Comparison of ENCODE assay signal across 11 cellular contexts in genomic region chr19:10727599-10728250, GRCh38. TPM values are rescaled to one million over a fixed set of nuclear protein-coding genes. Genes with fewer than 3 reads are reported as not detected.
DNase-seq lines count a peak whose midpoint lies in the region; ATAC-seq, FAIRE-seq and TF ChIP-seq lines count a peak whose summit lies in the region.
"Had no signal": no experiment of that assay in that cellular context is flagged by ENCODE, and none has a peak within 500 bp of the region (broad histone marks: within the 10 kb centered on the region; RNA-seq: fewer than 3 reads in every experiment).

No MANE protein-coding gene starts in this region.

- H3K27ac ChIP-seq in right atrium auricular region (peak overlapping the region; percentile 77 to 83), kidney (ENCODE audit: low read depth in 2 of 2, low read length in 2 of 2) (peak overlapping the region; percentile 37 to 46), upper lobe of left lung (peak overlapping the region; percentile 8 to 98 (median 42))

- H3K9ac ChIP-seq in kidney (ENCODE audit: low read length in 2 of 2): no peak overlapping the region

- no peak for FAIRE-seq in kidney (lab: Jason Lieb, UNC)

- DNase-seq in right atrium auricular region (ENCODE audit: low spot score) (no peak), left ventricle myocardium superior (no peak), kidney (no peak), upper lobe of left lung (no peak), NCI-H2029 (lab: John Stamatoyannopoulos, UW) (no peak), NCI-H510A treated with DMSO at 0.1 percent for 48 hours (lab: John Stamatoyannopoulos, UW) (no peak), NCI-H524 treated with DMSO at 0.1 percent for 48 hours (lab: John Stamatoyannopoulos, UW) (no peak)
- DNase-seq in activated CD4-positive, alpha-beta memory T cell treated with anti-CD3 and anti-CD28 coated beads for 36 hours: no peak
- DNase-seq: activated CD8-positive, alpha-beta memory T cell treated with anti-CD3 and anti-CD28 coated beads, Interleukin-2, amount 10 ng/mL, durations not matched to agents 7 days and 5 days; MV-4-11 had no signal

- no peak for ATAC-seq in left ventricle myocardium superior
- ATAC-seq in upper lobe of left lung (ENCODE audit: low FRiP score in 2 of 2): no peak
- ATAC-seq: activated CD8-positive, alpha-beta memory T cell treated with anti-CD3 and anti-CD28 coated beads, Interleukin-2, amount 10 ng/mL, durations not matched to agents 7 days and 5 days had no signal

- H3K36me3 ChIP-seq in right atrium auricular region (no peaks in the 10 kb centered on the region), kidney (ENCODE audit: control insufficient read depth in 1 of 2, insufficient read depth in 2 of 2, low read length in 2 of 2) (no peaks in the 10 kb centered on the region), upper lobe of left lung (peaks cover 0 to 23% (median 0%) of the 10 kb centered on the region in 4 donors)

- H3K4me3 Mint-ChIP-seq in activated CD4-positive, alpha-beta memory T cell treated with anti-CD3 and anti-CD28 coated beads for 36 hours: no peak overlapping the region
- H3K4me3 Mint-ChIP-seq: activated CD8-positive, alpha-beta memory T cell treated with anti-CD3 and anti-CD28 coated beads, Interleukin-2, amount 10 ng/mL, durations not matched to agents 7 days and 5 days had no signal

- no peak for TF ChIP-seq POLR2A in upper lobe of left lung (IDR thresholded peaks at IDR 0.05)

- H3K27me3 Mint-ChIP-seq in activated CD4-positive, alpha-beta memory T cell treated with anti-CD3 and anti-CD28 coated beads for 36 hours: no peaks in the 10 kb centered on the region
- H3K27me3 Mint-ChIP-seq: activated CD8-positive, alpha-beta memory T cell treated with anti-CD3 and anti-CD28 coated beads, Interleukin-2, amount 10 ng/mL, durations not matched to agents 7 days and 5 days had no signal

- H3K4me1 Mint-ChIP-seq in activated CD4-positive, alpha-beta memory T cell treated with anti-CD3 and anti-CD28 coated beads for 36 hours (ENCODE audit: low read depth): peaks cover 50% of the 10 kb centered on the region

- no peak for TF ChIP-seq EP300 in upper lobe of left lung (IDR thresholded peaks at IDR 0.05)

- TF ChIP-seq CTCF in right atrium auricular region (IDR thresholded peaks at IDR 0.05) (no peak), kidney (IDR thresholded peaks at IDR 0.05; ENCODE audit: borderline replicate concordance, extremely low read depth, insufficient read depth) (no peak), upper lobe of left lung (IDR thresholded peaks at IDR 0.05) (no peak)

- H3K36me3 Mint-ChIP-seq in activated CD4-positive, alpha-beta memory T cell treated with anti-CD3 and anti-CD28 coated beads for 36 hours: peaks cover 12% of the 10 kb centered on the region

- peak overlapping the region; percentile 5 for H3K27ac Mint-ChIP-seq in activated CD4-positive, alpha-beta memory T cell treated with anti-CD3 and anti-CD28 coated beads for 36 hours

- 76 to 82% methylated on average over 18 of the region's 18 CpGs for WGBS in upper lobe of left lung, 2 donors

- H3K27me3 ChIP-seq in right atrium auricular region (no peaks in the 10 kb centered on the region), upper lobe of left lung (no peaks in the 10 kb centered on the region)

- peaks cover 0 to 79% of the 10 kb centered on the region in 2 donors for H3K4me1 ChIP-seq in right atrium auricular region
- H3K4me1 ChIP-seq in kidney (ENCODE audit: control insufficient read depth in 1 of 2, insufficient read depth in 1 of 2, low read depth in 1 of 2, low read length in 2 of 2): peaks cover 7 to 37% of the 10 kb centered on the region in 2 donors
- H3K4me1 ChIP-seq in upper lobe of left lung: peaks cover 58 to 98% (median 76%) of the 10 kb centered on the region in 4 donors

- H3K9me3 ChIP-seq in right atrium auricular region (no peaks in the 10 kb centered on the region), kidney (ENCODE audit: control insufficient read depth in 1 of 2, low read length in 2 of 2) (no peaks in the 10 kb centered on the region), upper lobe of left lung (no peaks in the 10 kb centered on the region)

- intact Hi-C loops in left ventricle myocardium superior (cut with micrococcal nuclease) (no loop called here), kidney (cut with DNase I) (no loop called here)
- intact Hi-C loops in activated CD4-positive, alpha-beta memory T cell treated with anti-CD3 and anti-CD28 coated beads for 36 hours (cut with micrococcal nuclease): no loop called here

- H3K9me3 Mint-ChIP-seq in activated CD4-positive, alpha-beta memory T cell treated with anti-CD3 and anti-CD28 coated beads for 36 hours: no peaks in the 10 kb centered on the region

- POLR2A ChIA-PET in activated CD4-positive, alpha-beta memory T cell treated with anti-CD3 and anti-CD28 coated beads for 36 hours (lab: Charles Lee): interaction anchor here (1.5 kb wide), 1 partner anchor 108 kb away, joined by 3 read pairs; no protein-coding TSS in a partner anchor

- CTCF ChIA-PET in activated CD4-positive, alpha-beta memory T cell treated with anti-CD3 and anti-CD28 coated beads for 36 hours (lab: Charles Lee): interaction anchor here (1.2 to 1.7 kb wide), 2 partner anchors 10 to 28 kb away, joined by 3 to 11 read pairs; partner anchors contain the start of gene DNM2

- H3K4me3 ChIP-seq in right atrium auricular region (no peak overlapping the region), kidney (ENCODE audit: low read length in 2 of 2) (peak overlapping the region in 1 of 2 donors; percentile 8), upper lobe of left lung (no peak overlapping the region)
- H3K4me3 ChIP-seq: skin epidermis had no signal

RNA-seq across cellular contexts. Expression of gene DNM2, which starts 9.8 kb away (rescaled TPM):
- total RNA-seq in right atrium auricular region (100 to 1,000 TPM; 111 to 144 TPM), left ventricle myocardium superior (201 TPM), kidney (226 TPM), upper lobe of left lung (100 to 1,000 TPM; 238 to 744 (median 318) TPM)
- 100 to 1,000 TPM; 171 to 173 TPM for total RNA-seq in activated CD4-positive, alpha-beta memory T cell treated with anti-CD3 and anti-CD28 coated beads for 36 hours
- 79.0 TPM for polyA plus RNA-seq in kidney (ENCODE audit: insufficient read depth, low read depth, low replicate concordance)

RNA-seq across cellular contexts. Expression of gene QTRT1, which starts 26.5 kb away (rescaled TPM):
- total RNA-seq in right atrium auricular region (10 to 100 TPM; 15.2 to 15.8 TPM), left ventricle myocardium superior (29.1 TPM), kidney (55.2 TPM), upper lobe of left lung (10 to 100 TPM; 11.0 to 85.9 (median 32.5) TPM)
- total RNA-seq in activated CD4-positive, alpha-beta memory T cell treated with anti-CD3 and anti-CD28 coated beads for 36 hours: 10 to 100 TPM; 43.1 to 47.4 TPM
- polyA plus RNA-seq in kidney (ENCODE audit: insufficient read depth, low read depth, low replicate concordance): 77.2 TPM
